In the genomic region with DNA sequence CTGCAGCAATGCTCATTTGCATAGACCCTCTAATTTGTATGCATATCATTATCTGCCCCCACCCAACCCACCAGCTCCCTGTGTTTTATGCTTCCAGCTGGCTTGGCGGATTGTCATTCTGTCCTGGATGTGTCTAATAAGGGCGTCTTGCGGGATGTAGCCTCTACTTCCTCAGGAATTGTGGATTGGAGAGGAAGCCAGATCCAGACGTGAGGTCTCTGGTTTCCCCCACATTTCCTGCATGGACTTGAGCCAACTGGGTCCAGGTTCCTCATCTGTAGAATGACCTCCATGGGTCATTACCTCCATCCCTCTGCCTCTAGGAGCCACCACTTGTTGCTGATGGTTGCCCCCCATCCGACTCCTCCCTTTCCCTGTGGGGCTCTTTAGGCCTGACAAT, we compare ENCODE assay signal across 19 cellular contexts. TPM values are rescaled to one million over a fixed set of nuclear protein-coding genes. Genes with fewer than 3 reads are reported as not detected.
A peak's percentile ranks its signal among the peaks of the same experiment; 100 is the strongest.
DNase-seq lines count a peak whose midpoint lies in the region; ATAC-seq and TF ChIP-seq lines count a peak whose summit lies in the region.
"Had no signal": no experiment of that assay in that cellular context is flagged by ENCODE, and none has a peak within 500 bp of the region (broad histone marks: within the 10 kb centered on the region; RNA-seq: fewer than 3 reads in every experiment).

No MANE protein-coding gene starts in this region.

- H3K4me3 Mint-ChIP-seq in activated CD8-positive, alpha-beta memory T cell treated with anti-CD3 and anti-CD28 coated beads, Interleukin-2, amount 10 ng/mL, durations not matched to agents 7 days and 5 days, result no peak overlapping the region
- peak overlapping the region in 2 of 7 donors; percentile 33 to 41 for H3K4me3 Mint-ChIP-seq in CD8-positive, alpha-beta memory T cell
- H3K4me3 Mint-ChIP-seq in activated CD8-positive, alpha-beta T cell treated with anti-CD3 and anti-CD28 coated beads, Interleukin-2, amount 10 ng/mL, durations not matched to agents 7 days and 5 days, result no peak overlapping the region
- H3K4me3 Mint-ChIP-seq: H9 had no signal

- no peaks in the 10 kb centered on the region for H3K27me3 Mint-ChIP-seq in activated CD8-positive, alpha-beta memory T cell treated with anti-CD3 and anti-CD28 coated beads, Interleukin-2, amount 10 ng/mL, durations not matched to agents 7 days and 5 days
- H3K27me3 Mint-ChIP-seq in CD8-positive, alpha-beta memory T cell, result no peaks in the 10 kb centered on the region
- H3K27me3 Mint-ChIP-seq in activated CD8-positive, alpha-beta T cell treated with anti-CD3 and anti-CD28 coated beads, Interleukin-2, amount 10 ng/mL, durations not matched to agents 7 days and 5 days (ENCODE audit: low read depth), result no peaks in the 10 kb centered on the region

- no peaks in the 10 kb centered on the region for H3K9me3 ChIP-seq in CD8-positive, alpha-beta memory T cell (ENCODE audit: low read length)
- H3K9me3 ChIP-seq in spleen (no peaks in the 10 kb centered on the region), ascending aorta (no peaks in the 10 kb centered on the region)
- H3K9me3 ChIP-seq: BE2C had no signal

- no peaks in the 10 kb centered on the region for H3K27me3 ChIP-seq in CD8-positive, alpha-beta memory T cell (ENCODE audit: insufficient read depth, low read length, poor library complexity, severe bottlenecking)
- H3K27me3 ChIP-seq in spleen (replicated peaks in 1 of 7) (peaks cover 0 to 32% (median 11%) of the 10 kb centered on the region in 7 donors), ascending aorta (no peaks in the 10 kb centered on the region)

- no peak for ATAC-seq in activated CD8-positive, alpha-beta memory T cell treated with anti-CD3 and anti-CD28 coated beads, Interleukin-2, amount 10 ng/mL, durations not matched to agents 7 days and 5 days
- no peak for ATAC-seq in activated CD8-positive, alpha-beta T cell treated with anti-CD3 and anti-CD28 coated beads, Interleukin-2, amount 10 ng/mL, durations not matched to agents 7 days and 5 days

- peaks cover 8% of the 10 kb centered on the region for H3K36me3 ChIP-seq in CD8-positive, alpha-beta memory T cell (ENCODE audit: insufficient read depth, low read length)
- H3K36me3 ChIP-seq in spleen, result peaks cover 0 to 29% (median 5%) of the 10 kb centered on the region in 6 donors
- H3K36me3 ChIP-seq in ascending aorta, result no peaks in the 10 kb centered on the region
- H3K36me3 ChIP-seq: BE2C had no signal

- DNase-seq in activated CD8-positive, alpha-beta memory T cell treated with anti-CD3 and anti-CD28 coated beads for 24 hours, result peak; percentile 75
- DNase-seq in activated CD8-positive, alpha-beta memory T cell treated with anti-CD3 and anti-CD28 coated beads, Interleukin-2, amount 10 ng/mL, durations not matched to agents 7 days and 5 days, result no peak
- DNase-seq in CD8-positive, alpha-beta memory T cell, result no peak
- no peak for DNase-seq in activated CD8-positive, alpha-beta T cell treated with anti-CD3 and anti-CD28 coated beads, Interleukin-2, amount 10 ng/mL, durations not matched to agents 7 days and 5 days
- DNase-seq in spleen (peak; percentile 33), ascending aorta (ENCODE audit: low spot score in 2 of 2) (no peak), SK-N-DZ (ENCODE audit: low spot score) (no peak)
- DNase-seq: BE2C, DMS79 treated with DMSO at 0.1 percent for 48 hours, H9, IMR-90, Karpas-422, NCI-H1417 treated with DMSO at 0.1 percent for 48 hours, NCI-H187 treated with DMSO at 0.1 percent for 48 hours, NCI-H2227 treated with DMSO at 0.1 percent for 48 hours, NCI-H510A treated with DMSO at 0.1 percent for 48 hours, NCI-H774, OCI-M1, Right ventricle myocardium superior had no signal

- WGBS in spleen, 5 donors, result 41 to 59% (median 54%) methylated on average over 5 of the region's 5 CpGs

- no peak for TF ChIP-seq POLR2A in spleen (IDR thresholded peaks at IDR 0.05)

- peaks cover 21% of the 10 kb centered on the region for H3K4me1 Mint-ChIP-seq in activated CD8-positive, alpha-beta memory T cell treated with anti-CD3 and anti-CD28 coated beads, Interleukin-2, amount 10 ng/mL, durations not matched to agents 7 days and 5 days
- peaks cover 19 to 33% (median 21%) of the 10 kb centered on the region in 3 donors for H3K4me1 Mint-ChIP-seq in CD8-positive, alpha-beta memory T cell
- H3K4me1 Mint-ChIP-seq in activated CD8-positive, alpha-beta T cell treated with anti-CD3 and anti-CD28 coated beads, Interleukin-2, amount 10 ng/mL, durations not matched to agents 7 days and 5 days (ENCODE audit: low read depth), result peaks cover 24% of the 10 kb centered on the region

- H3K36me3 Mint-ChIP-seq in activated CD8-positive, alpha-beta memory T cell treated with anti-CD3 and anti-CD28 coated beads, Interleukin-2, amount 10 ng/mL, durations not matched to agents 7 days and 5 days, result peaks cover 43% of the 10 kb centered on the region
- peaks cover 5 to 43% (median 10%) of the 10 kb centered on the region in 3 donors for H3K36me3 Mint-ChIP-seq in CD8-positive, alpha-beta memory T cell
- peaks cover 40% of the 10 kb centered on the region for H3K36me3 Mint-ChIP-seq in activated CD8-positive, alpha-beta T cell treated with anti-CD3 and anti-CD28 coated beads, Interleukin-2, amount 10 ng/mL, durations not matched to agents 7 days and 5 days (ENCODE audit: low read depth)

- peak overlapping the region; percentile 62 for H3K27ac ChIP-seq in CD8-positive, alpha-beta memory T cell (ENCODE audit: low read depth, low read length)
- H3K27ac ChIP-seq in spleen (peak overlapping the region in 1 of 8 donors; percentile 61), ascending aorta (no peak overlapping the region)

- TF ChIP-seq CTCF in spleen (IDR thresholded peaks at IDR 0.05 in 8 of 11, conservative IDR thresholded peaks at IDR 0.05 in 3 of 11) (no peak), ascending aorta (IDR thresholded peaks at IDR 0.05) (no peak)

- intact Hi-C loops in spleen (cut with DNase I; ENCODE audit: low total_unique reads), result no loop called here
- intact Hi-C loops in ascending aorta (cut with DNase I), result no loop called here

- H3K27ac Mint-ChIP-seq in activated CD8-positive, alpha-beta memory T cell treated with anti-CD3 and anti-CD28 coated beads, Interleukin-2, amount 10 ng/mL, durations not matched to agents 7 days and 5 days, result no peak overlapping the region
- no peak overlapping the region for H3K27ac Mint-ChIP-seq in CD8-positive, alpha-beta memory T cell
- peak overlapping the region; percentile 68 for H3K27ac Mint-ChIP-seq in activated CD8-positive, alpha-beta T cell treated with anti-CD3 and anti-CD28 coated beads, Interleukin-2, amount 10 ng/mL, durations not matched to agents 7 days and 5 days
- H3K27ac Mint-ChIP-seq: H9 had no signal

- CTCF ChIA-PET in activated CD8-positive, alpha-beta memory T cell treated with anti-CD3 and anti-CD28 coated beads, Interleukin-2, amount 10 ng/mL, durations not matched to agents 7 days and 5 days (lab: Charles Lee), result interaction anchor here (1.1 to 1.7 kb wide), 4 partner anchors 12 to 31 kb away, joined by 3 to 6 read pairs (median 4); no protein-coding TSS in a partner anchor
- CTCF ChIA-PET in CD8-positive, alpha-beta memory T cell (lab: Charles Lee), result no interaction called here
- CTCF ChIA-PET in activated CD8-positive, alpha-beta T cell treated with anti-CD3 and anti-CD28 coated beads, Interleukin-2, amount 10 ng/mL, durations not matched to agents 7 days and 5 days (lab: Charles Lee), result interaction anchor here (2.0 kb wide), 1 partner anchor 146 kb away, joined by 7 read pairs; no protein-coding TSS in a partner anchor

- no peak overlapping the region for H3K4me3 ChIP-seq in CD8-positive, alpha-beta memory T cell (ENCODE audit: low read length)
- no peak overlapping the region for H3K4me3 ChIP-seq in spleen
- H3K4me3 ChIP-seq in ascending aorta, result no peak overlapping the region

- POLR2A ChIA-PET in CD8-positive, alpha-beta memory T cell (lab: Charles Lee), result no interaction called here
- POLR2A ChIA-PET in activated CD8-positive, alpha-beta T cell treated with anti-CD3 and anti-CD28 coated beads, Interleukin-2, amount 10 ng/mL, durations not matched to agents 7 days and 5 days (lab: Charles Lee), result interaction anchor here (1.5 kb wide), 1 partner anchor 21 kb away, joined by 6 read pairs; no protein-coding TSS in a partner anchor

- H3K4me1 ChIP-seq in CD8-positive, alpha-beta memory T cell (ENCODE audit: insufficient read depth, low read length), result peaks cover 49% of the 10 kb centered on the region
- H3K4me1 ChIP-seq in spleen, result peaks cover 0 to 66% (median 20%) of the 10 kb centered on the region in 6 donors
- H3K4me1 ChIP-seq in ascending aorta, result no peaks in the 10 kb centered on the region
- H3K4me1 ChIP-seq: BE2C had no signal

- no peaks in the 10 kb centered on the region for H3K9me3 Mint-ChIP-seq in activated CD8-positive, alpha-beta memory T cell treated with anti-CD3 and anti-CD28 coated beads, Interleukin-2, amount 10 ng/mL, durations not matched to agents 7 days and 5 days (ENCODE audit: low read depth)
- no peaks in the 10 kb centered on the region for H3K9me3 Mint-ChIP-seq in CD8-positive, alpha-beta memory T cell
- no peaks in the 10 kb centered on the region for H3K9me3 Mint-ChIP-seq in activated CD8-positive, alpha-beta T cell treated with anti-CD3 and anti-CD28 coated beads, Interleukin-2, amount 10 ng/mL, durations not matched to agents 7 days and 5 days (ENCODE audit: insufficient read depth)

RNA-seq across cellular contexts. Expression of gene TNFSF14, which starts 7.3 kb away (rescaled TPM):
- total RNA-seq in activated CD8-positive, alpha-beta memory T cell treated with anti-CD3 and anti-CD28 coated beads, Interleukin-2, amount 10 ng/mL, durations not matched to agents 7 days and 5 days, result 10 to 100 TPM; 31.1 to 55.9 TPM
- 100 to 1,000 TPM; 111 to 116 TPM for total RNA-seq in CD8-positive, alpha-beta memory T cell
- polyA plus RNA-seq in CD8-positive, alpha-beta memory T cell, result 30.7 TPM
- 10 to 100 TPM; 47.1 to 47.6 TPM for total RNA-seq in activated CD8-positive, alpha-beta T cell treated with anti-CD3 and anti-CD28 coated beads, Interleukin-2, amount 10 ng/mL, durations not matched to agents 7 days and 5 days
- total RNA-seq in spleen (10 to 100 TPM in 2 of 7 donors, 1 to 10 TPM in 5; 5.2 to 10.6 (median 8.2) TPM), ascending aorta (0.21 TPM)
- 1 to 10 TPM in 2 of 3 donors, under 1 TPM in 1; 0.41 to 1.6 (median 1.1) TPM for polyA plus RNA-seq in spleen
- not detected in 2 replicates for polyA plus RNA-seq in SK-N-DZ (2014; cell fraction: cytosol; rRNA removed)
- not detected in 2 replicates for polyA plus RNA-seq in SK-N-DZ (2014; cell fraction: nucleus; rRNA removed)
- total RNA-seq: H9, IMR-90 had no signal
- polyA plus RNA-seq: IMR-90 had no signal

RNA-seq across cellular contexts. Expression of gene C3, which starts 57.8 kb away (rescaled TPM):
- total RNA-seq in activated CD8-positive, alpha-beta memory T cell treated with anti-CD3 and anti-CD28 coated beads, Interleukin-2, amount 10 ng/mL, durations not matched to agents 7 days and 5 days, result 1 to 10 TPM in 1 of 2 experiments, under 1 TPM in 1; 0.67 to 1.0 TPM
- total RNA-seq in CD8-positive, alpha-beta memory T cell, result 1 to 10 TPM; 1.6 to 1.7 TPM
- not detected for polyA plus RNA-seq in CD8-positive, alpha-beta memory T cell
- total RNA-seq in activated CD8-positive, alpha-beta T cell treated with anti-CD3 and anti-CD28 coated beads, Interleukin-2, amount 10 ng/mL, durations not matched to agents 7 days and 5 days, result 1 to 10 TPM in 1 of 2 experiments, under 1 TPM in 1; 0.52 to 1.2 TPM
- total RNA-seq in spleen (10 to 100 TPM in 4 of 7 donors, 1 to 10 TPM in 3; 5.8 to 68.1 (median 19.7) TPM), ascending aorta (2,421 TPM)
- polyA plus RNA-seq in spleen, result 100 to 1,000 TPM in 1 of 3 donors, 10 to 100 TPM in 2; 31.0 to 182 (median 34.1) TPM
- not detected in 2 replicates for polyA plus RNA-seq in SK-N-DZ (2014; cell fraction: cytosol; rRNA removed)
- polyA plus RNA-seq in SK-N-DZ (2014; cell fraction: nucleus; rRNA removed), result not detected in 2 replicates
- total RNA-seq: IMR-90 had no signal

Comparison
In these comparisons a context has a peak if more than half of its experiments do, and no peak if none do; other contexts are left out.
1. DNase-seq: peak in activated CD8-positive, alpha-beta memory T cell treated with anti-CD3 and anti-CD28 coated beads for 24 hours (single experiment) and spleen (single experiment); none in activated CD8-positive, alpha-beta memory T cell treated with anti-CD3 and anti-CD28 coated beads, Interleukin-2, amount 10 ng/mL, durations not matched to agents 7 days and 5 days (single experiment), CD8-positive, alpha-beta memory T cell (0 of 5), activated CD8-positive, alpha-beta T cell treated with anti-CD3 and anti-CD28 coated beads, Interleukin-2, amount 10 ng/mL, durations not matched to agents 7 days and 5 days (single experiment), ascending aorta (0 of 2) and SK-N-DZ (single experiment).
2. RNA of gene C3, which starts 57.8 kb away (total RNA-seq): 2,421 TPM in ascending aorta (single experiment); 5.8 to 68.1 TPM in spleen, 1.6 to 1.7 TPM in CD8-positive, alpha-beta memory T cell, 0.52 to 1.2 TPM in activated CD8-positive, alpha-beta T cell treated with anti-CD3 and anti-CD28 coated beads, Interleukin-2, amount 10 ng/mL, durations not matched to agents 7 days and 5 days and 0.67 to 1.0 TPM in activated CD8-positive, alpha-beta memory T cell treated with anti-CD3 and anti-CD28 coated beads, Interleukin-2, amount 10 ng/mL, durations not matched to agents 7 days and 5 days; every median in the first group is over 10 times any median in the second.